10 cellular contexts compared by ENCODE assay signal in genomic region chr13:41500501-41500900, GRCh38. TPM values are rescaled to one million over a fixed set of nuclear protein-coding genes. Genes with fewer than 3 reads are reported as not detected.
A peak's percentile ranks its signal among the peaks of the same experiment; 100 is the strongest.
DNase-seq lines count a peak whose midpoint lies in the region; ATAC-seq, FAIRE-seq and TF ChIP-seq lines count a peak whose summit lies in the region.
"Had no signal": no experiment of that assay in that cellular context is flagged by ENCODE, and none has a peak within 500 bp of the region (broad histone marks: within the 10 kb centered on the region; RNA-seq: fewer than 3 reads in every experiment).

No MANE protein-coding gene starts in this region.

- DNase-seq in GM18507 (ENCODE audit: extremely low spot score, insufficient read length, low read depth), result no peak
- peak; percentile 69 for DNase-seq in activated CD4-positive, alpha-beta memory T cell treated with anti-CD3 and anti-CD28 coated beads, Interleukin-2, amount 10 ng/mL, durations not matched to agents 7 days and 5 days
- peak; percentile 33 for DNase-seq in myocyte (ENCODE audit: low read depth)
- DNase-seq in NCI-H510A treated with DMSO at 0.1 percent for 48 hours (lab: John Stamatoyannopoulos, UW), result no peak
- no peak for DNase-seq in kidney tubule cell (ENCODE audit: low spot score)
- DNase-seq in DMS153 (lab: John Stamatoyannopoulos, UW), result no peak
- DNase-seq in brain microvascular endothelial cell, result no peak
- DNase-seq: GDM1, NCI-H510A had no signal

- no peak for TF ChIP-seq CTCF in brain microvascular endothelial cell (IDR thresholded peaks at IDR 0.05; ENCODE audit: low read depth, low read length, missing control alignments)

- FAIRE-seq in GM18507 (lab: Jason Lieb, UNC), result peak; percentile 60

- no peak overlapping the region for H3K27ac ChIP-seq in brain microvascular endothelial cell

- H3K36me3 ChIP-seq in brain microvascular endothelial cell (replicated peaks), result no peaks in the 10 kb centered on the region

- CTCF ChIA-PET in activated CD4-positive, alpha-beta memory T cell treated with anti-CD3 and anti-CD28 coated beads, Interleukin-2, amount 10 ng/mL, durations not matched to agents 7 days and 5 days (lab: Charles Lee), result interaction anchor here (0.5 to 2.8 kb wide), 4 partner anchors 8 to 230 kb away, joined by 3 to 11 read pairs (median 3); no protein-coding TSS in a partner anchor

- in situ Hi-C loops in brain microvascular endothelial cell (cut with HindIII; ENCODE audit: low pct_ligation_motif_present, low sequenced_read_pairs), result no loop called here

- H3K4me3 Mint-ChIP-seq in activated CD4-positive, alpha-beta memory T cell treated with anti-CD3 and anti-CD28 coated beads, Interleukin-2, amount 10 ng/mL, durations not matched to agents 7 days and 5 days, result no peak overlapping the region

- no peaks in the 10 kb centered on the region for H3K27me3 ChIP-seq in brain microvascular endothelial cell (replicated peaks)

- ATAC-seq in HG03442 (IDR thresholded peaks at IDR 0.05; ENCODE audit: unreplicated experiment), result peak; percentile 60

- H3K9me3 Mint-ChIP-seq in activated CD4-positive, alpha-beta memory T cell treated with anti-CD3 and anti-CD28 coated beads, Interleukin-2, amount 10 ng/mL, durations not matched to agents 7 days and 5 days, result peaks cover 5% of the 10 kb centered on the region

- H3K4me3 ChIP-seq in brain microvascular endothelial cell (ENCODE audit: low read depth, low read length), result no peak overlapping the region

- H3K27ac Mint-ChIP-seq in activated CD4-positive, alpha-beta memory T cell treated with anti-CD3 and anti-CD28 coated beads, Interleukin-2, amount 10 ng/mL, durations not matched to agents 7 days and 5 days, result peak overlapping the region; percentile 63

- H3K36me3 Mint-ChIP-seq in activated CD4-positive, alpha-beta memory T cell treated with anti-CD3 and anti-CD28 coated beads, Interleukin-2, amount 10 ng/mL, durations not matched to agents 7 days and 5 days (ENCODE audit: low read depth), result no peaks in the 10 kb centered on the region

- no peaks in the 10 kb centered on the region for H3K27me3 Mint-ChIP-seq in activated CD4-positive, alpha-beta memory T cell treated with anti-CD3 and anti-CD28 coated beads, Interleukin-2, amount 10 ng/mL, durations not matched to agents 7 days and 5 days

- peaks cover 49% of the 10 kb centered on the region for H3K4me1 Mint-ChIP-seq in activated CD4-positive, alpha-beta memory T cell treated with anti-CD3 and anti-CD28 coated beads, Interleukin-2, amount 10 ng/mL, durations not matched to agents 7 days and 5 days

- POLR2A ChIA-PET in activated CD4-positive, alpha-beta memory T cell treated with anti-CD3 and anti-CD28 coated beads, Interleukin-2, amount 10 ng/mL, durations not matched to agents 7 days and 5 days (lab: Charles Lee), result interaction anchor here (0.6 to 6.5 kb wide), 2 partner anchors 36 to 146 kb away, joined by 3 to 52 read pairs; no protein-coding TSS in a partner anchor

RNA-seq across cellular contexts. Expression of gene RGCC, which starts 43.2 kb away (rescaled TPM):
- total RNA-seq in activated CD4-positive, alpha-beta memory T cell treated with anti-CD3 and anti-CD28 coated beads, Interleukin-2, amount 10 ng/mL, durations not matched to agents 7 days and 5 days, result 10 to 100 TPM; 58.0 to 62.4 TPM
- 7.4 TPM in 1 of 2 replicates, not detected in the other for total RNA-seq in myocyte
- 3.4 TPM for polyA plus RNA-seq in myocyte (2012)

Comparison
In these comparisons a context has a peak if more than half of its experiments do, and no peak if none do; other contexts are left out.
1. DNase-seq: peak in activated CD4-positive, alpha-beta memory T cell treated with anti-CD3 and anti-CD28 coated beads, Interleukin-2, amount 10 ng/mL, durations not matched to agents 7 days and 5 days (single experiment) and myocyte (single experiment); none in GM18507 (single experiment), NCI-H510A treated with DMSO at 0.1 percent for 48 hours (single experiment), kidney tubule cell (single experiment), DMS153 (single experiment) and brain microvascular endothelial cell (single experiment).